ENCODE assay signal across 9 cellular contexts in genomic region chr5:181159286-181160143, GRCh38. TPM values are rescaled to one million over a fixed set of nuclear protein-coding genes. Genes with fewer than 3 reads are reported as not detected.
DNase-seq lines count a peak whose midpoint lies in the region; ATAC-seq and TF ChIP-seq lines count a peak whose summit lies in the region.
"Had no signal": no experiment of that assay in that cellular context is flagged by ENCODE, and none has a peak within 500 bp of the region (broad histone marks: within the 10 kb centered on the region; RNA-seq: fewer than 3 reads in every experiment).

No MANE protein-coding gene starts in this region.

- peak; percentile 90 for TF ChIP-seq CTCF in BJ (IDR thresholded peaks at IDR 0.05; ENCODE audit: insufficient read depth, low read depth, low read length)
- peak; percentile 86 for TF ChIP-seq CTCF in lung (IDR thresholded peaks at IDR 0.05; ENCODE audit: control extremely low read depth, extremely low read depth)

- H3K4me3 Mint-ChIP-seq in dendritic cell treated with granulocyte-macrophage colony-stimulating factor and Interleukin-4, amounts not matched to agents 40 ng/mL and 50 ng/mL, for 4 days = no peak overlapping the region

- WGBS in lung, 2 donors = 54 to 59% methylated on average over 20 of the region's 20 CpGs

- no peak overlapping the region for H3K27ac ChIP-seq in lung (ENCODE audit: low read depth in 1 of 2, low read length in 1 of 2)

- ATAC-seq in GM19351 (IDR thresholded peaks at IDR 0.05; ENCODE audit: unreplicated experiment) (peak; percentile 69), HG03457 (IDR thresholded peaks at IDR 0.05; ENCODE audit: unreplicated experiment) (peak; percentile 46), lung (ENCODE audit: insufficient read depth, low FRiP score) (peak; percentile 76)

- H3K36me3 Mint-ChIP-seq in dendritic cell treated with granulocyte-macrophage colony-stimulating factor and Interleukin-4, amounts not matched to agents 40 ng/mL and 50 ng/mL, for 4 days (ENCODE audit: low read depth) = no peaks in the 10 kb centered on the region

- peak overlapping the region; percentile 64 for H3K27ac Mint-ChIP-seq in dendritic cell treated with granulocyte-macrophage colony-stimulating factor and Interleukin-4, amounts not matched to agents 40 ng/mL and 50 ng/mL, for 4 days

- no peaks in the 10 kb centered on the region for H3K9me3 ChIP-seq in lung (ENCODE audit: control insufficient read depth in 2 of 2, insufficient read depth in 1 of 2, low read length in 1 of 2)

- peaks cover 26% of the 10 kb centered on the region for H3K4me1 Mint-ChIP-seq in dendritic cell treated with granulocyte-macrophage colony-stimulating factor and Interleukin-4, amounts not matched to agents 40 ng/mL and 50 ng/mL, for 4 days (ENCODE audit: low read depth)

- CTCF ChIA-PET in BJ (lab: Yijun Ruan, JAX) = interaction anchor here (0.8 to 2.3 kb wide), 9 partner anchors 8 to 47 kb away, joined by 3 to 6 read pairs (median 4); no protein-coding TSS in a partner anchor

- H3K27me3 Mint-ChIP-seq in dendritic cell treated with granulocyte-macrophage colony-stimulating factor and Interleukin-4, amounts not matched to agents 40 ng/mL and 50 ng/mL, for 4 days = peaks cover 41% of the 10 kb centered on the region

- H3K4me3 ChIP-seq in BJ (ENCODE audit: low read depth, low read length) (no peak overlapping the region), lung (no peak overlapping the region)

- peaks cover 0 to 3% of the 10 kb centered on the region in 2 donors for H3K4me1 ChIP-seq in lung (ENCODE audit: control insufficient read depth in 2 of 2, insufficient read depth in 2 of 2, low read length in 2 of 2)

- intact Hi-C loops in dendritic cell treated with granulocyte-macrophage colony-stimulating factor and Interleukin-4, amounts not matched to agents 40 ng/mL and 50 ng/mL, for 4 days (cut with micrococcal nuclease) = loop anchor here (2.0 to 10.0 kb wide), 3 partner anchors 21 to 375 kb away; no protein-coding TSS in a partner anchor

- H3K27me3 ChIP-seq in BJ (ENCODE audit: control insufficient read depth, insufficient read depth, low read length) (peaks cover 2% of the 10 kb centered on the region; the same call in 1 of the 2 replicates), lung (ENCODE audit: control insufficient read depth, insufficient read depth) (no peaks in the 10 kb centered on the region)

- DNase-seq in BJ (ENCODE audit: low read depth) = no peak
- peak; percentile 88 for DNase-seq in NCI-H748 treated with DMSO at 0.1 percent for 48 hours (lab: John Stamatoyannopoulos, UW)
- peak; percentile 92 to 97 for DNase-seq in activated CD4-positive, alpha-beta T cell treated with anti-CD3 and anti-CD28 coated beads, Interleukin-2, amount 50 U/mL, for 24 hours (ENCODE audit: low read depth in 1 of 2, low spot score in 1 of 2)
- DNase-seq in lung (ENCODE audit: low spot score) = peak; percentile 86
- DNase-seq in stimulated activated CD8-positive, alpha-beta memory T cell treated with anti-CD3 and anti-CD28 coated beads, Interleukin-15, amount 100 ng/mL, for 24 hours (ENCODE audit: low read depth) = peak; percentile 91

- POLR2A ChIA-PET in BJ (lab: Charles Lee) = no interaction called here

- H3K36me3 ChIP-seq in BJ (ENCODE audit: control insufficient read depth, insufficient read depth, low read length) = no peaks in the 10 kb centered on the region
- H3K36me3 ChIP-seq in lung (ENCODE audit: control insufficient read depth in 2 of 2, insufficient read depth in 2 of 2, low read length in 2 of 2) = no peaks in the 10 kb centered on the region

- no peaks in the 10 kb centered on the region for H3K9me3 Mint-ChIP-seq in dendritic cell treated with granulocyte-macrophage colony-stimulating factor and Interleukin-4, amounts not matched to agents 40 ng/mL and 50 ng/mL, for 4 days

RNA-seq across cellular contexts. Expression of gene OR2V2, which starts 12.1 kb away (rescaled TPM):
- polyA plus RNA-seq in BJ (2011; rRNA removed) (not detected in 2 replicates), lung (not detected)
- polyA minus RNA-seq in BJ (2011; rRNA and poly(A)+ RNA removed) = not detected in 2 replicates
- total RNA-seq in lung = not detected
- total RNA-seq: activated CD8-positive, alpha-beta memory T cell treated with anti-CD3 and anti-CD28 coated beads for 36 hours had no signal

RNA-seq across cellular contexts. Expression of gene OR2V1, which starts 28.5 kb away (rescaled TPM):
- polyA plus RNA-seq in BJ (2011; rRNA removed) (not detected in 2 replicates), lung (not detected)
- not detected in 2 replicates for polyA minus RNA-seq in BJ (2011; rRNA and poly(A)+ RNA removed)
- not detected for total RNA-seq in lung
- total RNA-seq: activated CD8-positive, alpha-beta memory T cell treated with anti-CD3 and anti-CD28 coated beads for 36 hours had no signal

RNA-seq across cellular contexts. Expression of gene TRIM7, which starts 45.5 kb away (rescaled TPM):
- polyA plus RNA-seq in BJ (2011; rRNA removed) = 3.2 and 3.9 TPM in 2 replicates
- 0.71 and 0.77 TPM in 2 replicates for polyA minus RNA-seq in BJ (2011; rRNA and poly(A)+ RNA removed)
- total RNA-seq in lung = 1 to 10 TPM in 1 of 2 donors, under 1 TPM in 1; 0.46 to 3.8 TPM
- 1 to 10 TPM; 1.2 to 3.6 TPM for polyA plus RNA-seq in lung
